Comparison of ENCODE assay signal across 1 cellular context in genomic region chr10:102919237-102919959, GRCh38.
A peak's percentile ranks its signal among the peaks of the same experiment; 100 is the strongest.
TF ChIP-seq lines count a peak whose summit lies in the region.

No MANE protein-coding gene starts in this region.

TF ChIP-seq in HepG2, 621 proteins besides CTCF, POLR2A, EP300 and RAD21 (continued from another document and continues in another):
- TF ChIP-seq CENPT (CRISPR knock-in tag; IDR thresholded peaks at IDR 0.05; ENCODE audit: low read depth): 0 out of 2 replicates have a peak, but pooled peaks have one; percentile 37
- TF ChIP-seq, protein P1, sequence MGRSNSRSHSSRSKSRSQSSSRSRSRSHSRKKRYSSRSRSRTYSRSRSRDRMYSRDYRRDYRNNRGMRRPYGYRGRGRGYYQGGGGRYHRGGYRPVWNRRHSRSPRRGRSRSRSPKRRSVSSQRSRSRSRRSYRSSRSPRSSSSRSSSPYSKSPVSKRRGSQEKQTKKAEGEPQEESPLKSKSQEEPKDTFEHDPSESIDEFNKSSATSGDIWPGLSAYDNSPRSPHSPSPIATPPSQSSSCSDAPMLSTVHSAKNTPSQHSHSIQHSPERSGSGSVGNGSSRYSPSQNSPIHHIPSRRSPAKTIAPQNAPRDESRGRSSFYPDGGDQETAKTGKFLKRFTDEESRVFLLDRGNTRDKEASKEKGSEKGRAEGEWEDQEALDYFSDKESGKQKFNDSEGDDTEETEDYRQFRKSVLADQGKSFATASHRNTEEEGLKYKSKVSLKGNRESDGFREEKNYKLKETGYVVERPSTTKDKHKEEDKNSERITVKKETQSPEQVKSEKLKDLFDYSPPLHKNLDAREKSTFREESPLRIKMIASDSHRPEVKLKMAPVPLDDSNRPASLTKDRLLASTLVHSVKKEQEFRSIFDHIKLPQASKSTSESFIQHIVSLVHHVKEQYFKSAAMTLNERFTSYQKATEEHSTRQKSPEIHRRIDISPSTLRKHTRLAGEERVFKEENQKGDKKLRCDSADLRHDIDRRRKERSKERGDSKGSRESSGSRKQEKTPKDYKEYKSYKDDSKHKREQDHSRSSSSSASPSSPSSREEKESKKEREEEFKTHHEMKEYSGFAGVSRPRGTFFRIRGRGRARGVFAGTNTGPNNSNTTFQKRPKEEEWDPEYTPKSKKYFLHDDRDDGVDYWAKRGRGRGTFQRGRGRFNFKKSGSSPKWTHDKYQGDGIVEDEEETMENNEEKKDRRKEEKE (IDR thresholded peaks at IDR 0.05): no peak
- TF ChIP-seq FOXP1 (IDR thresholded peaks at IDR 0.05): no peak
- TF ChIP-seq FOXP1 (CRISPR knock-in tag; IDR thresholded peaks at IDR 0.05): no peak
- no peak for TF ChIP-seq MAFG (CRISPR knock-in tag; IDR thresholded peaks at IDR 0.05)
- no peak for TF ChIP-seq MBD4 (IDR thresholded peaks at IDR 0.05; ENCODE audit: borderline replicate concordance, low read length)
- TF ChIP-seq, protein P2, sequence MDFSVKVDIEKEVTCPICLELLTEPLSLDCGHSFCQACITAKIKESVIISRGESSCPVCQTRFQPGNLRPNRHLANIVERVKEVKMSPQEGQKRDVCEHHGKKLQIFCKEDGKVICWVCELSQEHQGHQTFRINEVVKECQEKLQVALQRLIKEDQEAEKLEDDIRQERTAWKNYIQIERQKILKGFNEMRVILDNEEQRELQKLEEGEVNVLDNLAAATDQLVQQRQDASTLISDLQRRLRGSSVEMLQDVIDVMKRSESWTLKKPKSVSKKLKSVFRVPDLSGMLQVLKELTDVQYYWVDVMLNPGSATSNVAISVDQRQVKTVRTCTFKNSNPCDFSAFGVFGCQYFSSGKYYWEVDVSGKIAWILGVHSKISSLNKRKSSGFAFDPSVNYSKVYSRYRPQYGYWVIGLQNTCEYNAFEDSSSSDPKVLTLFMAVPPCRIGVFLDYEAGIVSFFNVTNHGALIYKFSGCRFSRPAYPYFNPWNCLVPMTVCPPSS (IDR thresholded peaks at IDR 0.05): no peak
- no peak; the same call in 1 of the 2 replicates for TF ChIP-seq ZNF446 (CRISPR knock-in tag; IDR thresholded peaks at IDR 0.05)
- peak; percentile 77 for TF ChIP-seq ZNF883 (CRISPR knock-in tag; IDR thresholded peaks at IDR 0.05; ENCODE audit: not compliant biosample characterization)
- peak; percentile 76; the same call in 1 of the 2 replicates for TF ChIP-seq ZNF274 (CRISPR knock-in tag; IDR thresholded peaks at IDR 0.05)
- TF ChIP-seq SP1 (IDR thresholded peaks at IDR 0.05): no peak
- TF ChIP-seq SP1 (CRISPR knock-in tag; IDR thresholded peaks at IDR 0.05): 0 out of 2 replicates have a peak, but pooled peaks have one; percentile 21
- TF ChIP-seq HNF4A (CRISPR knock-in tag; IDR thresholded peaks at IDR 0.05): 0 out of 2 replicates have a peak, but pooled peaks have one; percentile 18
- TF ChIP-seq SRSF1 (optimal IDR thresholded peaks at IDR 0.05; ENCODE audit: low read depth, low read length): no peak
- TF ChIP-seq BORCS8-MEF2B (CRISPR knock-in tag; IDR thresholded peaks at IDR 0.05): peak; percentile 76; the same call in 1 of the 2 replicates
- peak; percentile 96 for TF ChIP-seq MAX (IDR thresholded peaks at IDR 0.05)
- no peak for TF ChIP-seq MED8 (CRISPR knock-in tag; IDR thresholded peaks at IDR 0.05; ENCODE audit: insufficient replicate concordance)
- peak; percentile 16; the same call in 1 of the 2 replicates for TF ChIP-seq MEF2D (CRISPR knock-in tag; IDR thresholded peaks at IDR 0.05)
- TF ChIP-seq ZFP41 (CRISPR knock-in tag; IDR thresholded peaks at IDR 0.05; ENCODE audit: borderline replicate concordance): no peak
- no peak for TF ChIP-seq ZNF577 (CRISPR knock-in tag; IDR thresholded peaks at IDR 0.05; ENCODE audit: borderline replicate concordance, low read depth)
- TF ChIP-seq, protein P3, sequence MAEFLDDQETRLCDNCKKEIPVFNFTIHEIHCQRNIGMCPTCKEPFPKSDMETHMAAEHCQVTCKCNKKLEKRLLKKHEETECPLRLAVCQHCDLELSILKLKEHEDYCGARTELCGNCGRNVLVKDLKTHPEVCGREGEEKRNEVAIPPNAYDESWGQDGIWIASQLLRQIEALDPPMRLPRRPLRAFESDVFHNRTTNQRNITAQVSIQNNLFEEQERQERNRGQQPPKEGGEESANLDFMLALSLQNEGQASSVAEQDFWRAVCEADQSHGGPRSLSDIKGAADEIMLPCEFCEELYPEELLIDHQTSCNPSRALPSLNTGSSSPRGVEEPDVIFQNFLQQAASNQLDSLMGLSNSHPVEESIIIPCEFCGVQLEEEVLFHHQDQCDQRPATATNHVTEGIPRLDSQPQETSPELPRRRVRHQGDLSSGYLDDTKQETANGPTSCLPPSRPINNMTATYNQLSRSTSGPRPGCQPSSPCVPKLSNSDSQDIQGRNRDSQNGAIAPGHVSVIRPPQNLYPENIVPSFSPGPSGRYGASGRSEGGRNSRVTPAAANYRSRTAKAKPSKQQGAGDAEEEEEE (CRISPR knock-in tag; IDR thresholded peaks at IDR 0.05; ENCODE audit: borderline replicate concordance): no peak
- no peak for TF ChIP-seq PHB2 (IDR thresholded peaks at IDR 0.05; ENCODE audit: partially characterized antibody)
- TF ChIP-seq SALL2 (CRISPR knock-in tag; IDR thresholded peaks at IDR 0.05): 0 out of 2 replicates have a peak, but pooled peaks have one; percentile 35
- TF ChIP-seq IKZF1 (IDR thresholded peaks at IDR 0.05): no peak
- TF ChIP-seq NFAT5 (CRISPR knock-in tag; IDR thresholded peaks at IDR 0.05): 0 out of 2 replicates have a peak, but pooled peaks have one; percentile 37
- TF ChIP-seq NKX3-1 (CRISPR knock-in tag; IDR thresholded peaks at IDR 0.05): peak; percentile 74; the same call in 1 of the 2 replicates
- TF ChIP-seq ZMAT3 (CRISPR knock-in tag; conservative IDR thresholded peaks at IDR 0.05): 0 out of 2 replicates have a peak, but pooled peaks have one; percentile 11
- no peak for TF ChIP-seq MAFK (conservative IDR thresholded peaks at IDR 0.05 in 1 of 2, IDR thresholded peaks at IDR 0.05 in 1 of 2; ENCODE audit: low read length in 2 of 2)
- no peak for TF ChIP-seq ZNF552 (CRISPR knock-in tag; IDR thresholded peaks at IDR 0.05; ENCODE audit: borderline replicate concordance)
- TF ChIP-seq KDM2A (CRISPR knock-in tag; IDR thresholded peaks at IDR 0.05; ENCODE audit: borderline replicate concordance, low read depth): peak; percentile 60
- TF ChIP-seq ZNF609 (CRISPR knock-in tag; IDR thresholded peaks at IDR 0.05; ENCODE audit: borderline replicate concordance): 0 out of 2 replicates have a peak, but pooled peaks have one; percentile 20
- TF ChIP-seq, protein P4, sequence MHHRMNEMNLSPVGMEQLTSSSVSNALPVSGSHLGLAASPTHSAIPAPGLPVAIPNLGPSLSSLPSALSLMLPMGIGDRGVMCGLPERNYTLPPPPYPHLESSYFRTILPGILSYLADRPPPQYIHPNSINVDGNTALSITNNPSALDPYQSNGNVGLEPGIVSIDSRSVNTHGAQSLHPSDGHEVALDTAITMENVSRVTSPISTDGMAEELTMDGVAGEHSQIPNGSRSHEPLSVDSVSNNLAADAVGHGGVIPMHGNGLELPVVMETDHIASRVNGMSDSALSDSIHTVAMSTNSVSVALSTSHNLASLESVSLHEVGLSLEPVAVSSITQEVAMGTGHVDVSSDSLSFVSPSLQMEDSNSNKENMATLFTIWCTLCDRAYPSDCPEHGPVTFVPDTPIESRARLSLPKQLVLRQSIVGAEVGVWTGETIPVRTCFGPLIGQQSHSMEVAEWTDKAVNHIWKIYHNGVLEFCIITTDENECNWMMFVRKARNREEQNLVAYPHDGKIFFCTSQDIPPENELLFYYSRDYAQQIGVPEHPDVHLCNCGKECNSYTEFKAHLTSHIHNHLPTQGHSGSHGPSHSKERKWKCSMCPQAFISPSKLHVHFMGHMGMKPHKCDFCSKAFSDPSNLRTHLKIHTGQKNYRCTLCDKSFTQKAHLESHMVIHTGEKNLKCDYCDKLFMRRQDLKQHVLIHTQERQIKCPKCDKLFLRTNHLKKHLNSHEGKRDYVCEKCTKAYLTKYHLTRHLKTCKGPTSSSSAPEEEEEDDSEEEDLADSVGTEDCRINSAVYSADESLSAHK (CRISPR knock-in tag; IDR thresholded peaks at IDR 0.05; ENCODE audit: borderline replicate concordance): no peak
- TF ChIP-seq, protein P5, sequence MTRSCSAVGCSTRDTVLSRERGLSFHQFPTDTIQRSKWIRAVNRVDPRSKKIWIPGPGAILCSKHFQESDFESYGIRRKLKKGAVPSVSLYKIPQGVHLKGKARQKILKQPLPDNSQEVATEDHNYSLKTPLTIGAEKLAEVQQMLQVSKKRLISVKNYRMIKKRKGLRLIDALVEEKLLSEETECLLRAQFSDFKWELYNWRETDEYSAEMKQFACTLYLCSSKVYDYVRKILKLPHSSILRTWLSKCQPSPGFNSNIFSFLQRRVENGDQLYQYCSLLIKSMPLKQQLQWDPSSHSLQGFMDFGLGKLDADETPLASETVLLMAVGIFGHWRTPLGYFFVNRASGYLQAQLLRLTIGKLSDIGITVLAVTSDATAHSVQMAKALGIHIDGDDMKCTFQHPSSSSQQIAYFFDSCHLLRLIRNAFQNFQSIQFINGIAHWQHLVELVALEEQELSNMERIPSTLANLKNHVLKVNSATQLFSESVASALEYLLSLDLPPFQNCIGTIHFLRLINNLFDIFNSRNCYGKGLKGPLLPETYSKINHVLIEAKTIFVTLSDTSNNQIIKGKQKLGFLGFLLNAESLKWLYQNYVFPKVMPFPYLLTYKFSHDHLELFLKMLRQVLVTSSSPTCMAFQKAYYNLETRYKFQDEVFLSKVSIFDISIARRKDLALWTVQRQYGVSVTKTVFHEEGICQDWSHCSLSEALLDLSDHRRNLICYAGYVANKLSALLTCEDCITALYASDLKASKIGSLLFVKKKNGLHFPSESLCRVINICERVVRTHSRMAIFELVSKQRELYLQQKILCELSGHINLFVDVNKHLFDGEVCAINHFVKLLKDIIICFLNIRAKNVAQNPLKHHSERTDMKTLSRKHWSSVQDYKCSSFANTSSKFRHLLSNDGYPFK (CRISPR knock-in tag; IDR thresholded peaks at IDR 0.05; ENCODE audit: borderline replicate concordance): peak; percentile 39; the same call in 1 of the 2 replicates
- peak; percentile 68 for TF ChIP-seq HES4 (CRISPR knock-in tag; IDR thresholded peaks at IDR 0.05; ENCODE audit: borderline replicate concordance)
- TF ChIP-seq ZSCAN25 (CRISPR knock-in tag; IDR thresholded peaks at IDR 0.05): no peak
- TF ChIP-seq ZNF589 (CRISPR knock-in tag; conservative IDR thresholded peaks at IDR 0.05): no peak
- TF ChIP-seq KAT7 (CRISPR knock-in tag; IDR thresholded peaks at IDR 0.05; ENCODE audit: borderline replicate concordance): no peak
- no peak for TF ChIP-seq ZNF17 (CRISPR knock-in tag; IDR thresholded peaks at IDR 0.05)
- TF ChIP-seq STAT5B (CRISPR knock-in tag; IDR thresholded peaks at IDR 0.05): no peak
